Comparison of ENCODE assay signal across 8 cellular contexts in the genomic region with DNA sequence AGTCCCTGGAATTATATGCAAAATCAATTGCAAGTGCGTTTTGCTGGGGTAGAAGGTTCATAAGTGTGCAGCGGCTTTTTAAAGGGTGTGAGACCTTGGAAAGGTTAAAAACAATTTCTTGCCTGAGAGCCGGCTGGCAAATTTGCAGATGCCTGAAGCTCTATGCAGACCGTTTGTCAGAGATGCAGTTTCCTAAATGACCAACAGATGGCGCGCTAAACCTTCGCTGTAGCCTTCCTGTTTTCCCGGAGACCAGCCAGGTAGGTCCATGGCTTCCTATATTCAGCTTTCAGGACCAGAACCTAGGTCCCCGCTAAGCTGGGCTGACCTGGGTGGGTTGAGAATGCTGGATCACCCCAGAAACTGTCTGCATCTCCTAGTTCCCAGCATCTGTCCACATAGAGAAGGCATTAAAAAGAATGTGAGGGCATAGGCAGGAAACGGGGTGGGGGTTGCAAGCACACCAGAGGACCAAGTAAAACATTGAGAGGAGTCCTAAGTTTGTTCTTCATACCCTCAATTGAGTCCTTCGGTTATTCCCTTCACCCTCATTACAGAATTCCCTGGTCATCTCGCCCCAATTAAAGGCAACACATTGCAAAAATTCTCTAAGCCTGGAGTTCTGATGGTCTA. TPM values are rescaled to one million over a fixed set of nuclear protein-coding genes. Genes with fewer than 3 reads are reported as not detected.
DNase-seq lines count a peak whose midpoint lies in the region; ATAC-seq and TF ChIP-seq lines count a peak whose summit lies in the region.

No MANE protein-coding gene starts in this region.

- no peak overlapping the region for H3K4me3 ChIP-seq in HFF-Myc (replicated peaks; ENCODE audit: low read depth, low read length)
- no peak overlapping the region for H3K4me3 ChIP-seq in fibroblast of lung (replicated peaks in 1 of 4; ENCODE audit: control extremely low read depth in 1 of 4, insufficient read depth in 1 of 4, low read depth in 3 of 4, low read length in 4 of 4)
- H3K4me3 ChIP-seq in naive thymus-derived CD4-positive, alpha-beta T cell (ENCODE audit: low read length): no peak overlapping the region

- peak; percentile 28 for ATAC-seq in naive thymus-derived CD4-positive, alpha-beta T cell
- no peak for ATAC-seq in HG02938 (IDR thresholded peaks at IDR 0.05; ENCODE audit: unreplicated experiment)

- no peaks in the 10 kb centered on the region for H4K20me1 ChIP-seq in fibroblast of lung (ENCODE audit: control insufficient read depth, extremely low read depth, insufficient read depth, low read length)

- CTCF ChIA-PET in Calu3 (lab: Charles Lee): interaction anchor here (0.7 to 3.1 kb wide), 15 partner anchors 12 to 490 kb away, joined by 3 to 57 read pairs (median 7); no protein-coding TSS in a partner anchor
- CTCF ChIA-PET in naive thymus-derived CD4-positive, alpha-beta T cell (lab: Charles Lee): no interaction called here

- no peaks in the 10 kb centered on the region for H3K9me3 Mint-ChIP-seq in Calu3 (ENCODE audit: low read depth, unreplicated experiment)
- H3K9me3 Mint-ChIP-seq in naive thymus-derived CD4-positive, alpha-beta T cell: peaks cover 0 to 23% (median 6%) of the 10 kb centered on the region in 11 donors

- H3K4me1 ChIP-seq in fibroblast of lung (ENCODE audit: control insufficient read depth, extremely low read depth, insufficient read depth, low read length): no peaks in the 10 kb centered on the region
- H3K4me1 ChIP-seq in naive thymus-derived CD4-positive, alpha-beta T cell (ENCODE audit: control insufficient read depth in 2 of 2, insufficient read depth in 2 of 2, low read length in 2 of 2): no peaks in the 10 kb centered on the region

- DNase-seq in Calu3 (peak; percentile 85), HFF-Myc (ENCODE audit: extremely low read depth, low read depth) (peak; percentile 56), NCI-H510A (lab: John Stamatoyannopoulos, UW) (peak; percentile 37), fibroblast of lung (ENCODE audit: low read depth in 2 of 2) (peak; percentile 40 to 63), superior temporal gyrus (ENCODE audit: extremely low spot score) (peak; percentile 95)
- DNase-seq in activated CD8-positive, alpha-beta memory T cell treated with anti-CD3 and anti-CD28 coated beads for 48 hours (ENCODE audit: low read depth in 2 of 3, low spot score in 2 of 3): peak; percentile 7 to 52 (median 12)
- peak in 3 of 9 donors; percentile 14 to 49 (median 26) for DNase-seq in naive thymus-derived CD4-positive, alpha-beta T cell

- peaks cover 3% of the 10 kb centered on the region for H3K27me3 ChIP-seq in fibroblast of lung (ENCODE audit: control insufficient read depth, insufficient read depth, low read length)
- no peaks in the 10 kb centered on the region for H3K27me3 ChIP-seq in naive thymus-derived CD4-positive, alpha-beta T cell (ENCODE audit: control insufficient read depth in 2 of 2, insufficient read depth in 2 of 2, low read length in 2 of 2)

- intact Hi-C loops in Calu3 (cut with micrococcal nuclease; ENCODE audit: unreplicated experiment): loop anchor here (1.0 to 5.0 kb wide), 6 partner anchors 130 to 485 kb away; no protein-coding TSS in a partner anchor
- intact Hi-C loops in naive thymus-derived CD4-positive, alpha-beta T cell (cut with micrococcal nuclease): loop anchor here in 1 of 2 donors (1.0 kb wide), 1 partner anchor 220 kb away; no protein-coding TSS in a partner anchor

- H3K79me2 ChIP-seq in fibroblast of lung (ENCODE audit: control insufficient read depth, insufficient read depth, low read length): no peaks in the 10 kb centered on the region

- peak; percentile 93 for TF ChIP-seq CTCF in Calu3 (IDR thresholded peaks at IDR 0.05; ENCODE audit: unreplicated experiment)
- peak; percentile 87 for TF ChIP-seq CTCF in HFF-Myc (IDR thresholded peaks at IDR 0.05; ENCODE audit: low read depth, low read length, missing control alignments)
- peak; percentile 85 to 92 for TF ChIP-seq CTCF in fibroblast of lung (conservative IDR thresholded peaks at IDR 0.05 in 1 of 2, IDR thresholded peaks at IDR 0.05 in 1 of 2; ENCODE audit: low read depth in 1 of 2, low read length in 2 of 2)

- no peak overlapping the region for H3K9ac ChIP-seq in fibroblast of lung (ENCODE audit: insufficient read depth, low read length)

- no peaks in the 10 kb centered on the region for H3K4me1 Mint-ChIP-seq in Calu3 (ENCODE audit: low read depth, unreplicated experiment)
- H3K4me1 Mint-ChIP-seq in naive thymus-derived CD4-positive, alpha-beta T cell: peaks cover 0 to 8% (median 0%) of the 10 kb centered on the region in 7 donors

- H3K4me2 ChIP-seq in fibroblast of lung (ENCODE audit: extremely low read depth, insufficient read depth, low read length): no peak overlapping the region

- BruUV-seq in Calu3 (replicated peaks; lab: Mats Ljungman, UMichigan): no TSS peak

- POLR2A ChIA-PET in naive thymus-derived CD4-positive, alpha-beta T cell (lab: Charles Lee): no interaction called here

- no peak overlapping the region for H2AFZ ChIP-seq in fibroblast of lung (ENCODE audit: low read length)

- H3K36me3 Mint-ChIP-seq in Calu3 (ENCODE audit: insufficient read depth, unreplicated experiment): no peaks in the 10 kb centered on the region
- H3K36me3 Mint-ChIP-seq in naive thymus-derived CD4-positive, alpha-beta T cell: peaks cover 0 to 9% (median 0%) of the 10 kb centered on the region in 5 donors

- H3K36me3 ChIP-seq in fibroblast of lung (ENCODE audit: control insufficient read depth, insufficient read depth, low read length): no peaks in the 10 kb centered on the region
- H3K36me3 ChIP-seq in naive thymus-derived CD4-positive, alpha-beta T cell (ENCODE audit: control insufficient read depth in 2 of 3, insufficient read depth in 3 of 3, low read length in 3 of 3): no peaks in the 10 kb centered on the region

- H3K9me3 ChIP-seq in fibroblast of lung (ENCODE audit: control insufficient read depth, insufficient read depth, low read depth, low read length): no peaks in the 10 kb centered on the region
- no peaks in the 10 kb centered on the region for H3K9me3 ChIP-seq in naive thymus-derived CD4-positive, alpha-beta T cell (ENCODE audit: control insufficient read depth in 2 of 3, low read length in 3 of 3)

- H3K27ac Mint-ChIP-seq in Calu3 (ENCODE audit: unreplicated experiment): no peak overlapping the region
- H3K27ac Mint-ChIP-seq in naive thymus-derived CD4-positive, alpha-beta T cell: no peak overlapping the region

- peaks cover 74% of the 10 kb centered on the region for H3K27me3 Mint-ChIP-seq in Calu3 (ENCODE audit: unreplicated experiment)
- peaks cover 21 to 46% (median 42%) of the 10 kb centered on the region in 5 donors for H3K27me3 Mint-ChIP-seq in naive thymus-derived CD4-positive, alpha-beta T cell

- H3K27ac ChIP-seq in fibroblast of lung (ENCODE audit: insufficient read depth, low read length): no peak overlapping the region
- H3K27ac ChIP-seq in naive thymus-derived CD4-positive, alpha-beta T cell (ENCODE audit: low read depth, low read length): no peak overlapping the region

- no peak overlapping the region for H3K4me3 Mint-ChIP-seq in Calu3 (ENCODE audit: low read depth, unreplicated experiment)
- no peak overlapping the region for H3K4me3 Mint-ChIP-seq in naive thymus-derived CD4-positive, alpha-beta T cell

RNA-seq across cellular contexts. Expression of gene NOS1, which starts 5.7 kb away (rescaled TPM):
- total RNA-seq in Calu3 (2022) (not detected in 2 replicates), fibroblast of lung (under 0.01 TPM in 2 replicates)
- under 0.01 TPM in 1 of 2 replicates, not detected in the other for polyA plus RNA-seq in fibroblast of lung
- 0.01 TPM in 1 of 2 replicates, not detected in the other for polyA plus RNA-seq in fibroblast of lung (2012)
- not detected in 2 replicates for polyA minus RNA-seq in fibroblast of lung (ENCODE audit: low replicate concordance)
- not detected for total RNA-seq in naive thymus-derived CD4-positive, alpha-beta T cell
- polyA plus RNA-seq in naive thymus-derived CD4-positive, alpha-beta T cell: not detected
